In the genomic region with DNA sequence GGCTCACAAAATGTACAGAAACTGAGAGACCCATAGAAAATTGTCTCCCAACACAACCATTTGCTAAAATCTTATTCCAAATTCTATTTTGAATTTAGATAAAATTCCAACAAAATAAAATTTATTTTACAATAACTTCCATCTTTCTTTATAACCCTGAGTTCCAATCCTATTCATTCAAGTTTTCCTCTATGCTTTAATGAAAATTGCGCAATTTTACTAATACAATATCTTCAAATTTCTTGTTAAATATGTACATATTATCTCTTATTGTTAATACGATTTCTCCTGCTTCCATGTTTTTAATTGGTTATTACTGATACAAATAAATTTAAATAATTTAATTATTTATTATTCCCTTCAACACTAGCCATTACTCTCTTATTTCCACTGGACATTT, we compare ENCODE assay signal across 30 cellular contexts.
"Had no signal": no experiment of that assay in that cellular context is flagged by ENCODE, and none has a peak within 500 bp of the region (broad histone marks: within the 10 kb centered on the region; RNA-seq: fewer than 3 reads in every experiment).

No MANE protein-coding gene starts in this region.

- H3K36me3 ChIP-seq: adrenal gland, esophagus muscularis mucosa, gastroesophageal sphincter, heart right ventricle had no signal

- ATAC-seq: activated CD4-positive, alpha-beta T cell treated with anti-CD3 and anti-CD28 coated beads for 36 hours; activated CD8-positive, alpha-beta memory T cell treated with anti-CD3 and anti-CD28 coated beads, Interleukin-2, amount 10 ng/mL, durations not matched to agents 7 days and 5 days; activated CD8-positive, alpha-beta T cell treated with anti-CD3 and anti-CD28 coated beads, Interleukin-2, amount 10 ng/mL, durations not matched to agents 7 days and 5 days; activated naive CD8-positive, alpha-beta T cell treated with anti-CD3 and anti-CD28 coated beads, Interleukin-2, amount 50 U/mL, for 24 hours; body of pancreas; effector memory CD8-positive, alpha-beta T cell; foreskin keratinocyte; gastroesophageal sphincter; heart right ventricle; T-helper 17 cell had no signal

- H3K27me3 ChIP-seq: adrenal gland, body of pancreas, esophagus muscularis mucosa, foreskin keratinocyte, gastroesophageal sphincter, heart right ventricle had no signal

- DNase-seq: activated CD4-positive, alpha-beta memory T cell treated with anti-CD3 and anti-CD28 coated beads for 36 hours; activated CD4-positive, alpha-beta T cell treated with anti-CD3 and anti-CD28 coated beads for 36 hours; activated CD4-positive, alpha-beta T cell treated with anti-CD3 and anti-CD28 coated beads, Interleukin-2, amount 10 ng/mL, durations not matched to agents 24 days and 14 days; activated CD4-positive, CD25-positive, alpha-beta regulatory T cell; activated CD4-positive, CD25-positive, alpha-beta regulatory T cell treated with anti-CD3 and anti-CD28 coated beads, Interleukin-2, amount 50 U/mL, for 72 hours; activated CD8-positive, alpha-beta memory T cell treated with anti-CD3 and anti-CD28 coated beads, Interleukin-2, amount 10 ng/mL, durations not matched to agents 7 days and 5 days; activated CD8-positive, alpha-beta memory T cell treated with anti-CD3 and anti-CD28 coated beads, Interleukin-2, amount 50 U/mL, for 4 hours; activated CD8-positive, alpha-beta T cell treated with anti-CD3 and anti-CD28 coated beads, Interleukin-2, amount 10 ng/mL, durations not matched to agents 7 days and 5 days; activated effector memory CD4-positive, alpha-beta T cell treated with anti-CD3 and anti-CD28 coated beads, Interleukin-2, amount 50 U/mL, for 16 hours; activated naive CD4-positive, alpha-beta T cell treated with anti-CD3 and anti-CD28 coated beads for 36 hours; activated naive CD8-positive, alpha-beta T cell treated with anti-CD3 and anti-CD28 coated beads for 36 hours; activated naive CD8-positive, alpha-beta T cell treated with anti-CD3 and anti-CD28 coated beads, Interleukin-2, amount 50 U/mL, for 24 hours; activated T-cell treated with anti-CD3 and anti-CD28 coated beads, Interleukin-2, amount 50 U/mL, for 1 hour; activated T-cell treated with anti-CD3 and anti-CD28 coated beads, Interleukin-2, amount 50 U/mL, for 48 hours; adrenal gland; amygdala; aorta; body of pancreas; cortex of kidney; dermis blood vessel endothelial cell; effector CD4-positive, alpha-beta T cell; effector memory CD8-positive, alpha-beta T cell; erythroblast; foreskin keratinocyte; heart right ventricle; T-helper 17 cell; T1000 had no signal

- H3K4me1 ChIP-seq: adrenal gland, body of pancreas, esophagus muscularis mucosa, foreskin keratinocyte, gastroesophageal sphincter, heart right ventricle had no signal

- H3K27ac ChIP-seq: adrenal gland, body of pancreas, esophagus muscularis mucosa, foreskin keratinocyte, gastroesophageal sphincter, heart right ventricle had no signal

- H3K9me3 ChIP-seq: adrenal gland, body of pancreas had no signal

- FAIRE-seq: colon had no signal

- H3K4me3 ChIP-seq: adrenal gland, body of pancreas, esophagus muscularis mucosa, gastroesophageal sphincter, heart right ventricle had no signal
